8 cellular contexts compared by ENCODE assay signal in genomic region chr5:137075163-137075970, GRCh38.
DNase-seq lines count a peak whose midpoint lies in the region; ATAC-seq and TF ChIP-seq lines count a peak whose summit lies in the region.

No MANE protein-coding gene starts in this region.

- H3K4me1 Mint-ChIP-seq in activated CD4-positive, alpha-beta T cell treated with anti-CD3 and anti-CD28 coated beads for 36 hours: no peaks in the 10 kb centered on the region
- peaks cover 24% of the 10 kb centered on the region for H3K4me1 Mint-ChIP-seq in GM23338

- no peak overlapping the region for H3K4me3 Mint-ChIP-seq in activated CD4-positive, alpha-beta T cell treated with anti-CD3 and anti-CD28 coated beads for 36 hours
- no peak overlapping the region for H3K4me3 Mint-ChIP-seq in GM23338

- H4K20me1 ChIP-seq in GM23338 (replicated peaks; ENCODE audit: insufficient read depth): no peaks in the 10 kb centered on the region
- no peaks in the 10 kb centered on the region; the same call in 1 of the 2 replicates for H4K20me1 ChIP-seq in SK-N-SH (ENCODE audit: insufficient read depth)

- no peak for TF ChIP-seq EP300 in SK-N-SH (IDR thresholded peaks at IDR 0.05; ENCODE audit: borderline replicate concordance in 1 of 2, low read depth in 1 of 2, low read length in 1 of 2)

- no peak overlapping the region for H2AFZ ChIP-seq in GM23338
- H2AFZ ChIP-seq in SK-N-SH (ENCODE audit: low read depth): no peak overlapping the region

- DNase-seq in activated CD4-positive, alpha-beta T cell treated with anti-CD3 and anti-CD28 coated beads for 36 hours: peak; percentile 67
- no peak for DNase-seq in activated CD4-positive, alpha-beta T cell treated with anti-CD3 and anti-CD28 coated beads for 1 hour
- DNase-seq in GM23338 (ENCODE audit: low spot score) (peak; percentile 94), M059J (ENCODE audit: low read depth) (peak; percentile 75), SK-N-SH (peak; percentile 77), fibroblast of mammary gland (ENCODE audit: low read depth) (peak; percentile 35), retinal pigment epithelial cell (ENCODE audit: low read depth) (no peak), OCI-M2 (lab: John Stamatoyannopoulos, UW; ENCODE audit: unreplicated experiment) (no peak)

- H3K27ac ChIP-seq in GM23338 (ENCODE audit: low read depth) (no peak overlapping the region), SK-N-SH (ENCODE audit: low read depth in 2 of 2, low read length in 1 of 2) (no peak overlapping the region; a peak in 1 of 4 replicates)

- H3F3A ChIP-seq in GM23338 (replicated peaks; ENCODE audit: low read depth): no peaks in the 10 kb centered on the region
- H3F3A ChIP-seq in SK-N-SH (replicated peaks; ENCODE audit: insufficient read depth): peaks cover 13% of the 10 kb centered on the region

- no peak overlapping the region for H3K9ac ChIP-seq in SK-N-SH

- H3K27me3 ChIP-seq in GM23338 (ENCODE audit: insufficient read depth) (no peaks in the 10 kb centered on the region), SK-N-SH (ENCODE audit: insufficient read depth) (no peaks in the 10 kb centered on the region)

- no peaks in the 10 kb centered on the region for H3K4me1 ChIP-seq in GM23338 (ENCODE audit: insufficient read depth)
- H3K4me1 ChIP-seq in SK-N-SH (ENCODE audit: control insufficient read depth in 1 of 2, insufficient read depth in 2 of 2, low read depth in 1 of 2, low read length in 1 of 2): peaks cover 4 to 20% of the 10 kb centered on the region in 2 experiments; a peak in 2 of 4 replicates

- H3K9me2 ChIP-seq in GM23338 (ENCODE audit: insufficient read depth): no peaks in the 10 kb centered on the region; the same call in 1 of the 2 replicates
- no peaks in the 10 kb centered on the region for H3K9me2 ChIP-seq in SK-N-SH

- no peaks in the 10 kb centered on the region for H3K9me3 Mint-ChIP-seq in activated CD4-positive, alpha-beta T cell treated with anti-CD3 and anti-CD28 coated beads for 36 hours (ENCODE audit: low read depth)
- no peaks in the 10 kb centered on the region for H3K9me3 Mint-ChIP-seq in GM23338

- peaks cover 6% of the 10 kb centered on the region for H3K27me3 Mint-ChIP-seq in activated CD4-positive, alpha-beta T cell treated with anti-CD3 and anti-CD28 coated beads for 36 hours
- H3K27me3 Mint-ChIP-seq in GM23338 (ENCODE audit: insufficient read depth, low read depth, poor library complexity): peaks cover 11% of the 10 kb centered on the region

- H3K4me2 ChIP-seq in GM23338 (no peak overlapping the region), SK-N-SH (no peak overlapping the region)

- intact Hi-C loops in activated CD4-positive, alpha-beta T cell treated with anti-CD3 and anti-CD28 coated beads for 36 hours (cut with DNase I, micrococcal nuclease): no loop called here

- no peaks in the 10 kb centered on the region for H3K36me3 ChIP-seq in GM23338 (ENCODE audit: insufficient read depth)
- H3K36me3 ChIP-seq in SK-N-SH (replicated peaks in 1 of 2; ENCODE audit: control insufficient read depth in 1 of 2, insufficient read depth in 2 of 2, low read length in 1 of 2): no peaks in the 10 kb centered on the region

- WGBS in SK-N-SH (ENCODE audit: low lambda C conversion rate): 68% methylated on average over 7 of the region's 7 CpGs

- H3K27ac Mint-ChIP-seq in activated CD4-positive, alpha-beta T cell treated with anti-CD3 and anti-CD28 coated beads for 36 hours: no peak overlapping the region
- H3K27ac Mint-ChIP-seq in GM23338: no peak overlapping the region

- ATAC-seq in activated CD4-positive, alpha-beta T cell treated with anti-CD3 and anti-CD28 coated beads for 36 hours: peak; percentile 86
- ATAC-seq in GM23338: peak; percentile 99

- TF ChIP-seq CTCF in GM23338 (conservative IDR thresholded peaks at IDR 0.05; ENCODE audit: low read depth in 2 of 2) (peak; percentile 94 to 95), SK-N-SH (IDR thresholded peaks at IDR 0.05) (peak; percentile 39), fibroblast of mammary gland (conservative IDR thresholded peaks at IDR 0.05; ENCODE audit: control insufficient read depth, insufficient read depth, low read depth, low read length) (peak; percentile 53), retinal pigment epithelial cell (conservative IDR thresholded peaks at IDR 0.05; ENCODE audit: low read depth, low read length) (peak; percentile 89)

- POLR2A ChIA-PET in activated CD4-positive, alpha-beta T cell treated with anti-CD3 and anti-CD28 coated beads for 36 hours (lab: Charles Lee): no interaction called here
- POLR2A ChIA-PET in SK-N-SH (lab: Yijun Ruan, JAX): no interaction called here

- TF ChIP-seq RAD21 in SK-N-SH (IDR thresholded peaks at IDR 0.05; ENCODE audit: low read length): peak; percentile 55

- H3K79me2 ChIP-seq in GM23338 (replicated peaks; ENCODE audit: insufficient read depth) (no peaks in the 10 kb centered on the region), SK-N-SH (ENCODE audit: insufficient read depth) (no peaks in the 10 kb centered on the region)

- H3K36me3 Mint-ChIP-seq in activated CD4-positive, alpha-beta T cell treated with anti-CD3 and anti-CD28 coated beads for 36 hours (ENCODE audit: low read depth): no peaks in the 10 kb centered on the region
- no peaks in the 10 kb centered on the region for H3K36me3 Mint-ChIP-seq in GM23338 (ENCODE audit: low read depth)

- no peak overlapping the region for H3K4me3 ChIP-seq in GM23338
- peak overlapping the region in 1 of 2 experiments; percentile 45; a peak in 1 of 4 replicates for H3K4me3 ChIP-seq in SK-N-SH (ENCODE audit: low read depth in 2 of 2, low read length in 1 of 2)
- H3K4me3 ChIP-seq in fibroblast of mammary gland (ENCODE audit: control insufficient read depth, low read depth, low read length): no peak overlapping the region
- no peak overlapping the region for H3K4me3 ChIP-seq in retinal pigment epithelial cell (ENCODE audit: low read length)

- CTCF ChIA-PET in activated CD4-positive, alpha-beta T cell treated with anti-CD3 and anti-CD28 coated beads for 36 hours (lab: Charles Lee): interaction anchor here (0.8 to 1.5 kb wide), 4 partner anchors 8 to 47 kb away, joined by 3 to 5 read pairs (median 3); no protein-coding TSS in a partner anchor
- CTCF ChIA-PET in SK-N-SH (lab: Yijun Ruan, JAX): interaction anchor here (0.6 to 2.0 kb wide), 33 partner anchors 8 to 492 kb away, joined by 3 to 30 read pairs (median 3); partner anchors contain the start of gene SPOCK1

- no peaks in the 10 kb centered on the region for H3K9me3 ChIP-seq in SK-N-SH

TF ChIP-seq in GM23338, 12 proteins besides CTCF, POLR2A, EP300 and RAD21 (continues in another document):
- TF ChIP-seq ZNF114 (CRISPR knock-in tag; IDR thresholded peaks at IDR 0.05) (no peak), CREB1 (CRISPR knock-in tag; IDR thresholded peaks at IDR 0.05; ENCODE audit: low read depth) (no peak), JUNB (IDR thresholded peaks at IDR 0.05; ENCODE audit: unreplicated experiment) (no peak), ETS1 (IDR thresholded peaks at IDR 0.05) (no peak), EZH2 (IDR thresholded peaks at IDR 0.05; ENCODE audit: low read depth, unreplicated experiment) (no peak)

TF ChIP-seq in SK-N-SH, 30 proteins besides CTCF, POLR2A, EP300 and RAD21:
- TF ChIP-seq, protein P1, sequence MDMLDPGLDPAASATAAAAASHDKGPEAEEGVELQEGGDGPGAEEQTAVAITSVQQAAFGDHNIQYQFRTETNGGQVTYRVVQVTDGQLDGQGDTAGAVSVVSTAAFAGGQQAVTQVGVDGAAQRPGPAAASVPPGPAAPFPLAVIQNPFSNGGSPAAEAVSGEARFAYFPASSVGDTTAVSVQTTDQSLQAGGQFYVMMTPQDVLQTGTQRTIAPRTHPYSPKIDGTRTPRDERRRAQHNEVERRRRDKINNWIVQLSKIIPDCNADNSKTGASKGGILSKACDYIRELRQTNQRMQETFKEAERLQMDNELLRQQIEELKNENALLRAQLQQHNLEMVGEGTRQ (IDR thresholded peaks at IDR 0.05; ENCODE audit: borderline replicate concordance, low read depth, low read length): no peak
- TF ChIP-seq SMC3 (IDR thresholded peaks at IDR 0.05; ENCODE audit: low read depth, low read length): peak; percentile 44; the same call in 1 of the 2 replicates

Comparison
In these comparisons a context has a peak if more than half of its experiments do, and no peak if none do; other contexts are left out.
1. DNase-seq: peak in activated CD4-positive, alpha-beta T cell treated with anti-CD3 and anti-CD28 coated beads for 36 hours (single experiment), GM23338 (single experiment), M059J (single experiment), SK-N-SH (single experiment) and fibroblast of mammary gland (single experiment); none in activated CD4-positive, alpha-beta T cell treated with anti-CD3 and anti-CD28 coated beads for 1 hour (single experiment), retinal pigment epithelial cell (single experiment) and OCI-M2 (single experiment).
2. CTCF ChIP-seq: peak in every context shown above with its lines; median percentile 94 in GM23338; 89 in retinal pigment epithelial cell; 53 in fibroblast of mammary gland; 39 in SK-N-SH.